ENCODE assay signal across 8 cellular contexts in the genomic region with DNA sequence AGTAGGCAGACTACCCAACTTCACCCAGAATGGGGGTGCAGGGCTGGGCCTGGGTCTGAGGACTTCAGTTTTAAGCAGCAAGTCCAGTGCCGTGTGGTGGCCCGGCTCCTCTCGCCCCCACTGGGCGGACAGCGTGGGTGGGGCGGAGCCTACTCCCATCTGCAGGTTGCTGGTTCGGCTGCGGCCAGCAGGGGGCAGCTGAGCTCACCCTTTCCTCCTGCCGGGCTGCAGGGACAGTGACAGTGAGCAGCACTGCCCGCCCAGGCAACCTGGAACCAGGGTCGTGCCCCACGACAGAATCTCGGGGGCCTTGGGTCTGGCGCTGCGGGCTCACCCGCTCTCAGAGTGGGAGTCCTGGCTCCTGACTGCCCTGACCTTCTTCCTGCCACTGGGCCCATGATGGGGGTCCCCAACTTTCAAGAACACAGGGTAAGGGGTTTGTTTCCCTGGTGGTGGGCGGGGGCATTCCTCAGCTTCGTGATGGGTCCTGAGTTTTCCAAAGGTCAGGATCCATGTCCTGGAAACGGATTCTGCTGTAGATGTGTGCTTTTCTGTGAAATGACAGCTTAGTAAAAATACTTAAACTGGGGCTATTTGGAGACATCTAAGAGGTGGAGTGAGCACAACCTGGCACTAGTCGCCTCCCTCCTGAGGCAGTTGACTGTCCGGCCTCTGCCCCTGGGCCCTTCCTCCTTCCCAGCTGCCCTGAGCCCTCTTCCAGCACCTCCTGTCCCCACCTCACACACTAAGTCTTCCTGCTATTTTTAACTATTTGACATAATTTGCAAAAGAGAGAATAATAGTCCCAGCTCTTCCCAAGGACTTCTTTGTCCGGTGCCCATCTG. TPM values are rescaled to one million over a fixed set of nuclear protein-coding genes. Genes with fewer than 3 reads are reported as not detected.
DNase-seq lines count a peak whose midpoint lies in the region; ATAC-seq and TF ChIP-seq lines count a peak whose summit lies in the region.

No MANE protein-coding gene starts in this region.

- ATAC-seq in left colon (peak; percentile 46), HG02623 (IDR thresholded peaks at IDR 0.05; ENCODE audit: unreplicated experiment) (no peak)

- H3K4me3 ChIP-seq in HFF-Myc (replicated peaks; ENCODE audit: low read depth, low read length), result peak overlapping the region; percentile 8

- intact Hi-C loops in left colon (cut with DNase I, micrococcal nuclease), result loop anchor here (5.0 kb wide), 2 partner anchors 34 to 96 kb away; a partner anchor contains a TSS

- DNase-seq in ELR (ENCODE audit: low read depth) (peak; percentile 84), HFF-Myc (ENCODE audit: extremely low read depth, low read depth) (peak; percentile 46), NCI-H2196 (lab: John Stamatoyannopoulos, UW; ENCODE audit: unreplicated experiment) (peak; percentile 84), cerebellar cortex (ENCODE audit: low spot score) (peak; percentile 93), left colon (peak; percentile 91 to 95)
- DNase-seq in activated CD4-positive, CD25-positive, alpha-beta regulatory T cell treated with anti-CD3 and anti-CD28 coated beads, Interleukin-2, amount 50 U/mL, for 72 hours, result peak; percentile 96
- DNase-seq in stimulated activated CD4-positive, alpha-beta T cell treated with anti-CD3 and anti-CD28 coated beads, Interleukin-1b, Interleukin-23, amount 100 ng/mL, for 4 hours (ENCODE audit: low read depth in 2 of 2), result peak; percentile 88 to 92

- peak; percentile 96 for TF ChIP-seq CTCF in HFF-Myc (IDR thresholded peaks at IDR 0.05; ENCODE audit: low read depth, low read length, missing control alignments)

RNA-seq across cellular contexts. Expression of a gene that starts 6.0 kb away (rescaled TPM):
- total RNA-seq in left colon, result 1,000 to 10,000 TPM in 1 of 2 donors, 100 to 1,000 TPM in 1; 818 to 1,135 TPM

RNA-seq across cellular contexts. Expression of a gene that starts 30.1 kb away (rescaled TPM):
- 10 to 100 TPM; 38.1 to 42.2 TPM for total RNA-seq in left colon

RNA-seq across cellular contexts. Expression of a gene that starts 34.1 kb away (rescaled TPM):
- 1 to 10 TPM; 5.8 to 8.4 TPM for total RNA-seq in left colon

Comparison
In these comparisons a context has a peak if more than half of its experiments do, and no peak if none do; other contexts are left out.
1. DNase-seq: peak in every context shown above with its lines; median percentile 96 in activated CD4-positive, CD25-positive, alpha-beta regulatory T cell treated with anti-CD3 and anti-CD28 coated beads, Interleukin-2, amount 50 U/mL, for 72 hours; 93 in cerebellar cortex; 93 in left colon; 90 in stimulated activated CD4-positive, alpha-beta T cell treated with anti-CD3 and anti-CD28 coated beads, Interleukin-1b, Interleukin-23, amount 100 ng/mL, for 4 hours; 84 in ELR; 84 in NCI-H2196; 46 in HFF-Myc.